24 cellular contexts compared by ENCODE assay signal in the genomic region with DNA sequence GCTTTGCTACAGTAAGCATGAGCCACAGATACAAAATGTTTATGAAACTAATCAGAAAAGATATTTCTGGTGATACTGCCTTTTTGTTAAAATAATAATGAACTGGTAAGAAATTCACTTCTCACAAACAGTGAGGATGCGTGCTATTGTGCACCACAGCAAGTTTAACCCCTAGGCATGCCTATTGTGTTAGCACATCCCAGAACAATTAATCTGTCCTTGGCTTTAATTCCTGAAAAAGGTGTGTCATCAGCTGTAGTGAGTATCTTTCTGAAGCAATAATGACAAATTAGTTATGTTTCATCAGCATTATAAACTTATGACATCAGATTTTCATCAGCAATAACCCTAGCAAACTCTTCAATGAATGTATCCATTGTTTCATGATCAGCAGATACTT.
DNase-seq lines count a peak whose midpoint lies in the region; ATAC-seq, FAIRE-seq and TF ChIP-seq lines count a peak whose summit lies in the region.
"Had no signal": no experiment of that assay in that cellular context is flagged by ENCODE, and none has a peak within 500 bp of the region (broad histone marks: within the 10 kb centered on the region; RNA-seq: fewer than 3 reads in every experiment).

No MANE protein-coding gene starts in this region.

- WGBS in SK-N-SH (ENCODE audit: low lambda C conversion rate): 100% methylated on average over 1 of the region's 1 CpG

- no peaks in the 10 kb centered on the region for H3K9me3 ChIP-seq in RWPE2 (ENCODE audit: severe bottlenecking)
- no peaks in the 10 kb centered on the region for H3K9me3 ChIP-seq in endothelial cell of umbilical vein (replicated peaks; ENCODE audit: control insufficient read depth, insufficient read depth, low read length)
- peaks cover 0 to 6% of the 10 kb centered on the region in 2 donors for H3K9me3 ChIP-seq in ascending aorta
- no peaks in the 10 kb centered on the region for H3K9me3 ChIP-seq in SK-N-SH
- H3K9me3 ChIP-seq: A549, BE2C, HAP-1 had no signal

- ATAC-seq in RWPE2 (ENCODE audit: low read depth): peak; percentile 76
- ATAC-seq in foreskin keratinocyte: peak; percentile 79
- ATAC-seq: A549, GM23338 had no signal

- POLR2A ChIA-PET in endothelial cell of umbilical vein (lab: Charles Lee) (interaction anchor here (0.6 kb wide), 1 partner anchor 137 kb away, joined by 3 read pairs; no protein-coding TSS in a partner anchor), SK-N-SH (lab: Yijun Ruan, JAX) (no interaction called here)

- H3K27ac ChIP-seq in RWPE2 (ENCODE audit: poor library complexity, severe bottlenecking) (peak overlapping the region; percentile 2), endothelial cell of umbilical vein (ENCODE audit: insufficient read depth, low read depth, low read length) (no peak overlapping the region), foreskin keratinocyte (no peak overlapping the region), ascending aorta (no peak overlapping the region), SK-N-SH (ENCODE audit: low read depth in 2 of 2, low read length in 1 of 2) (no peak overlapping the region)
- H3K27ac ChIP-seq: A549; BLaER1 treated with 17β-estradiol and CSF1 and Interleukin-3, amounts not matched to agents 10 nM and 100 nM had no signal

- H3K27me3 ChIP-seq in RWPE2 (ENCODE audit: insufficient read depth, poor library complexity, severe bottlenecking) (no peaks in the 10 kb centered on the region), endothelial cell of umbilical vein (ENCODE audit: control insufficient read depth in 2 of 2, insufficient read depth in 2 of 2, low read length in 2 of 2) (no peaks in the 10 kb centered on the region), foreskin keratinocyte (no peaks in the 10 kb centered on the region), ascending aorta (no peaks in the 10 kb centered on the region), SK-N-SH (ENCODE audit: insufficient read depth) (no peaks in the 10 kb centered on the region)
- H3K27me3 ChIP-seq: BE2C; BLaER1 treated with 17β-estradiol and CSF1 and Interleukin-3, amounts not matched to agents 10 nM and 100 nM had no signal

- H3K4me1 ChIP-seq in RWPE2 (ENCODE audit: insufficient read depth, poor library complexity, severe bottlenecking) (peaks cover 8% of the 10 kb centered on the region), endothelial cell of umbilical vein (ENCODE audit: control insufficient read depth, extremely low read depth, insufficient read depth, low read length) (no peaks in the 10 kb centered on the region), foreskin keratinocyte (no peaks in the 10 kb centered on the region), ascending aorta (no peaks in the 10 kb centered on the region), SK-N-SH (ENCODE audit: control insufficient read depth in 1 of 2, insufficient read depth in 2 of 2, low read depth in 1 of 2, low read length in 1 of 2) (no peaks in the 10 kb centered on the region)
- H3K4me1 ChIP-seq: A549; BE2C; BLaER1 treated with 17β-estradiol and CSF1 and Interleukin-3, amounts not matched to agents 10 nM and 100 nM; HAP-1 had no signal

- no peak overlapping the region for H3K9ac ChIP-seq in endothelial cell of umbilical vein (replicated peaks; ENCODE audit: extremely low read depth, insufficient read depth, low read length)
- H3K9ac ChIP-seq in SK-N-SH: no peak overlapping the region
- H3K9ac ChIP-seq: BLaER1 treated with 17β-estradiol and CSF1 and Interleukin-3, amounts not matched to agents 10 nM and 100 nM had no signal

- TF ChIP-seq RAD21 in SK-N-SH (IDR thresholded peaks at IDR 0.05; ENCODE audit: low read length): no peak

- H4K20me1 ChIP-seq in endothelial cell of umbilical vein (replicated peaks; ENCODE audit: control insufficient read depth, extremely low read depth, insufficient read depth, low read length): no peaks in the 10 kb centered on the region
- no peaks in the 10 kb centered on the region for H4K20me1 ChIP-seq in SK-N-SH (ENCODE audit: insufficient read depth)
- H4K20me1 ChIP-seq: BLaER1 treated with 17β-estradiol and CSF1 and Interleukin-3, amounts not matched to agents 10 nM and 100 nM had no signal

- no peak overlapping the region for H3K4me2 ChIP-seq in endothelial cell of umbilical vein (ENCODE audit: insufficient read depth, low read length)
- no peak overlapping the region for H3K4me2 ChIP-seq in SK-N-SH
- H3K4me2 ChIP-seq: A549; BLaER1 treated with 17β-estradiol and CSF1 and Interleukin-3, amounts not matched to agents 10 nM and 100 nM; GM23338 had no signal

- H3F3A ChIP-seq in SK-N-SH (replicated peaks; ENCODE audit: insufficient read depth): peaks cover 8% of the 10 kb centered on the region

- BruUV-seq in endothelial cell of umbilical vein (replicated peaks; lab: Mats Ljungman, UMichigan): no TSS peak

- H3K79me2 ChIP-seq in endothelial cell of umbilical vein (ENCODE audit: control insufficient read depth, insufficient read depth, low read length) (no peaks in the 10 kb centered on the region), SK-N-SH (ENCODE audit: insufficient read depth) (no peaks in the 10 kb centered on the region)

- intact Hi-C loops in endothelial cell of umbilical vein (cut with micrococcal nuclease): no loop called here
- intact Hi-C loops in ascending aorta (cut with DNase I): no loop called here

- DNase-seq in H54 (ENCODE audit: insufficient read length, low spot score) (no peak), RWPE2 (ENCODE audit: low spot score) (no peak), endothelial cell of umbilical vein (ENCODE audit: low read depth, low spot score) (no peak), foreskin keratinocyte (peak; percentile 26 to 52), ascending aorta (ENCODE audit: low spot score in 2 of 2) (no peak), SK-N-SH (no peak), dermis blood vessel endothelial cell (no peak)
- DNase-seq: 8988T; ACHN; AML-193; BE2C; Calu3; CD4-positive, alpha-beta T cell; COR-L47; DMS53; DMS79 treated with DMSO at 0.1 percent for 48 hours; GF-D8; HFFc6 had no signal

- TF ChIP-seq CTCF in RWPE2 (IDR thresholded peaks at IDR 0.05; ENCODE audit: poor library complexity, severe bottlenecking) (no peak), endothelial cell of umbilical vein (IDR thresholded peaks at IDR 0.05; ENCODE audit: extremely low read depth in 1 of 2, insufficient read depth in 1 of 2, low read depth in 1 of 2, low read length in 2 of 2) (no peak), foreskin keratinocyte (conservative IDR thresholded peaks at IDR 0.05) (no peak), ascending aorta (IDR thresholded peaks at IDR 0.05) (no peak), SK-N-SH (IDR thresholded peaks at IDR 0.05) (no peak)

- H3K9me1 ChIP-seq in endothelial cell of umbilical vein (replicated peaks; ENCODE audit: control insufficient read depth, extremely low read depth, insufficient read depth, low read length): no peaks in the 10 kb centered on the region

- H3K4me3 ChIP-seq in RWPE2 (ENCODE audit: severe bottlenecking) (no peak overlapping the region), endothelial cell of umbilical vein (replicated peaks in 1 of 3; ENCODE audit: insufficient read depth in 1 of 3, low read depth in 1 of 3, low read length in 3 of 3) (no peak overlapping the region), ascending aorta (no peak overlapping the region), SK-N-SH (ENCODE audit: low read depth in 2 of 2, low read length in 1 of 2) (no peak overlapping the region)
- H3K4me3 ChIP-seq: A549; BLaER1 treated with 17β-estradiol and CSF1 and Interleukin-3, amounts not matched to agents 10 nM and 100 nM; GM23338; HAP-1 had no signal

- dilution Hi-C loops in endothelial cell of umbilical vein (cut with MboI; ENCODE audit: extremely low pct_ligation_motif_present, low sequenced_read_pairs): no loop called here

- H2AFZ ChIP-seq in endothelial cell of umbilical vein (ENCODE audit: low read depth, low read length) (no peak overlapping the region), SK-N-SH (ENCODE audit: low read depth) (no peak overlapping the region)
- H2AFZ ChIP-seq: GM23338 had no signal

- H3K36me3 ChIP-seq in RWPE2 (ENCODE audit: low read depth) (no peaks in the 10 kb centered on the region), endothelial cell of umbilical vein (ENCODE audit: control insufficient read depth in 2 of 2, extremely low read depth in 1 of 2, insufficient read depth in 2 of 2, low read length in 2 of 2) (no peaks in the 10 kb centered on the region), ascending aorta (no peaks in the 10 kb centered on the region), SK-N-SH (replicated peaks in 1 of 2; ENCODE audit: control insufficient read depth in 1 of 2, insufficient read depth in 2 of 2, low read length in 1 of 2) (no peaks in the 10 kb centered on the region)
- H3K36me3 ChIP-seq: BE2C; BLaER1 treated with 17β-estradiol and CSF1 and Interleukin-3, amounts not matched to agents 10 nM and 100 nM; HAP-1 had no signal

- H3K9me2 ChIP-seq in SK-N-SH: no peaks in the 10 kb centered on the region

- no peak for TF ChIP-seq EP300 in SK-N-SH (IDR thresholded peaks at IDR 0.05; ENCODE audit: borderline replicate concordance in 1 of 2, low read depth in 1 of 2, low read length in 1 of 2)

- CTCF ChIA-PET in endothelial cell of umbilical vein (lab: Charles Lee) (no interaction called here), SK-N-SH (lab: Yijun Ruan, JAX) (no interaction called here)

- peak; percentile 52 for FAIRE-seq in H54 (lab: Jason Lieb, UNC)
- peak; percentile 37 for FAIRE-seq in endothelial cell of umbilical vein (lab: Jason Lieb, UNC)
- FAIRE-seq: A549, GM12891, GM18507 had no signal

- TF ChIP-seq POLR2A in H54 (IDR thresholded peaks at IDR 0.05; ENCODE audit: low read depth, low read length) (no peak), endothelial cell of umbilical vein (IDR thresholded peaks at IDR 0.05; ENCODE audit: low read depth, low read length) (no peak)

TF ChIP-seq in endothelial cell of umbilical vein, 7 proteins besides CTCF, POLR2A, EP300 and RAD21 (continues in another document):
- TF ChIP-seq MAX (IDR thresholded peaks at IDR 0.05; ENCODE audit: insufficient read depth, insufficient read length) (no peak), EZH2 (IDR thresholded peaks at IDR 0.05; ENCODE audit: borderline replicate concordance, low read depth, low read length, severe bottlenecking) (no peak), FOS (IDR thresholded peaks at IDR 0.05; ENCODE audit: borderline replicate concordance, insufficient read depth, low read length) (no peak)

TF ChIP-seq in SK-N-SH, 30 proteins besides CTCF, POLR2A, EP300 and RAD21 (continues in another document):
- TF ChIP-seq, protein P1, sequence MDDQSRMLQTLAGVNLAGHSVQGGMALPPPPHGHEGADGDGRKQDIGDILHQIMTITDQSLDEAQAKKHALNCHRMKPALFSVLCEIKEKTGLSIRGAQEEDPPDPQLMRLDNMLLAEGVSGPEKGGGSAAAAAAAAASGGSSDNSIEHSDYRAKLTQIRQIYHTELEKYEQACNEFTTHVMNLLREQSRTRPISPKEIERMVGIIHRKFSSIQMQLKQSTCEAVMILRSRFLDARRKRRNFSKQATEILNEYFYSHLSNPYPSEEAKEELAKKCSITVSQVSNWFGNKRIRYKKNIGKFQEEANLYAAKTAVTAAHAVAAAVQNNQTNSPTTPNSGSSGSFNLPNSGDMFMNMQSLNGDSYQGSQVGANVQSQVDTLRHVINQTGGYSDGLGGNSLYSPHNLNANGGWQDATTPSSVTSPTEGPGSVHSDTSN (IDR thresholded peaks at IDR 0.05): no peak
- no peak for TF ChIP-seq FOXJ3 (CRISPR knock-in tag; IDR thresholded peaks at IDR 0.05)
- no peak for TF ChIP-seq TAF1 (IDR thresholded peaks at IDR 0.05; ENCODE audit: borderline replicate concordance, low read depth, low read length)

Comparison
In these comparisons a context has a peak if more than half of its experiments do, and no peak if none do; other contexts are left out.
1. DNase-seq: peak in foreskin keratinocyte (2 of 2); none in H54 (single experiment), RWPE2 (single experiment), endothelial cell of umbilical vein (single experiment), ascending aorta (0 of 2), SK-N-SH (single experiment) and dermis blood vessel endothelial cell (single experiment).